In genomic region chr11:69578167-69578566, GRCh38 we compare ENCODE assay signal across 21 cellular contexts.
"Had no signal": no experiment of that assay in that cellular context is flagged by ENCODE, and none has a peak within 500 bp of the region (broad histone marks: within the 10 kb centered on the region; RNA-seq: fewer than 3 reads in every experiment).

No MANE protein-coding gene starts in this region.

- ATAC-seq: Panc1, Right ventricle myocardium inferior, SK-N-SH treated with all-trans-retinoic acid at 6 μM for 48 hours had no signal

- H3K36me3 ChIP-seq: SJCRH30 had no signal

- H3K27ac ChIP-seq: HL-60, SJCRH30 had no signal

- H3K4me3 ChIP-seq: SJCRH30 had no signal

- H3K4me1 ChIP-seq: SJCRH30 had no signal

- FAIRE-seq: HTR-8/SVneo had no signal

- H3K27me3 ChIP-seq: SJCRH30 had no signal

- DNase-seq: KBM-7, NCI-H1092, NCI-H1105 treated with DMSO at 0.1 percent for 48 hours, NCI-H1417 treated with DMSO at 0.1 percent for 48 hours, NCI-H146, NCI-H1694 treated with DMSO at 0.1 percent for 48 hours, NCI-H1930, NCI-H2081, NCI-H2107, NCI-H2227 treated with DMSO at 0.1 percent for 48 hours, NCI-H524, NCI-H526 treated with DMSO at 0.1 percent for 48 hours, NCI-H748 treated with DMSO at 0.1 percent for 48 hours, SHP77 treated with DMSO at 0.1 percent for 48 hours, SJCRH30, T-helper 1 cell had no signal

- H3K9me3 ChIP-seq: SJCRH30 had no signal
